8 cellular contexts compared by ENCODE assay signal in the genomic region with DNA sequence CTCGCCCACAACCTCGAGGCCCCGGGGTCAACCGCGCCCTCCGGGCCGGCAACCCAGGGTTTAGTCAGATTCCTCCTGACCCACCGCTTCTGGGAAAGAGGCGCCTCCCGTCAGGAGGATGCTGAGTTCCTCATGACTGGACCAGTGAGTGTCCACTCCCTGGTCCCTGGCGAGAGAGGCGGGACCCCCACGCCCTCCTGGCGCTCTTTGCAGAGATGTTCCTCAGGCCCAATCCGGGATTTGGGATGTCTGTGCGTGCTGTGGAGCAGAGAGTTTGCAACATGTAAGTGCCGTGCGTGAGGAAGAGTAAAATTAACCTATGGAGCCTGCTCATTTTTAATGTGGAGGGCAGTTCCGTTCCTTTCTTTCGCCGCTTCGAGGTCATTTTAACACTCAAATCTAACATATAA. TPM values are rescaled to one million over a fixed set of nuclear protein-coding genes. Genes with fewer than 3 reads are reported as not detected.
DNase-seq lines count a peak whose midpoint lies in the region; ATAC-seq, FAIRE-seq and TF ChIP-seq lines count a peak whose summit lies in the region.

No MANE protein-coding gene starts in this region.

- no peak for TF ChIP-seq CTCF in GM13977 (IDR thresholded peaks at IDR 0.05; ENCODE audit: extremely low read depth, insufficient read depth, missing control alignments)

- in situ Hi-C loops in GM13977 (cut with MboI; ENCODE audit: low pct_unique_long_range_greater_than_20kb, low sequenced_read_pairs, unreplicated experiment) = no loop called here

- H3K4me3 ChIP-seq in GM08714 (ENCODE audit: low read length) (peak overlapping the region; percentile 93), ectodermal cell (ENCODE audit: insufficient read depth, low read depth, low read length) (peak overlapping the region; percentile 94), mononuclear cell (ENCODE audit: low read length) (peak overlapping the region; percentile 85)

- ATAC-seq in HG03342 (IDR thresholded peaks at IDR 0.05; ENCODE audit: unreplicated experiment) = no peak

- DNase-seq in RCC 7860 (ENCODE audit: low spot score) = peak; percentile 71
- DNase-seq in NCI-H446 treated with DMSO at 0.1 percent for 48 hours (lab: John Stamatoyannopoulos, UW) = no peak
- no peak for DNase-seq in GM13977 (ENCODE audit: low spot score)
- DNase-seq in NCI-H2171 (lab: John Stamatoyannopoulos, UW) = no peak

- H3K9me3 ChIP-seq in ectodermal cell (ENCODE audit: control insufficient read depth, low read length) = peaks cover 3% of the 10 kb centered on the region
- H3K9me3 ChIP-seq in mononuclear cell (ENCODE audit: low read depth, low read length) = no peaks in the 10 kb centered on the region

- WGBS in ectodermal cell, 2 experiments = 2% methylated on average over 22 of the region's 22 CpGs

- peak; percentile 14 for FAIRE-seq in RCC 7860 (lab: Jason Lieb, UNC)

- H3K36me3 ChIP-seq in ectodermal cell (ENCODE audit: control insufficient read depth, insufficient read depth, low read length) = peaks cover 30% of the 10 kb centered on the region

- H3K27ac ChIP-seq in ectodermal cell (ENCODE audit: insufficient read depth, low read depth, low read length, poor library complexity, severe bottlenecking) = peak overlapping the region; percentile 86

- H3K4me1 ChIP-seq in ectodermal cell (ENCODE audit: control insufficient read depth, insufficient read depth, low read length) (no peaks in the 10 kb centered on the region), mononuclear cell (ENCODE audit: insufficient read depth, low read length) (peaks cover 13% of the 10 kb centered on the region)

- no peaks in the 10 kb centered on the region for H3K27me3 ChIP-seq in ectodermal cell (ENCODE audit: control insufficient read depth, insufficient read depth, low read length, poor library complexity, severe bottlenecking)
- no peaks in the 10 kb centered on the region for H3K27me3 ChIP-seq in mononuclear cell (ENCODE audit: insufficient read depth, low read length)

RNA-seq across cellular contexts. Expression of a gene that starts 0.8 kb away (rescaled TPM):
- 80.3 TPM for polyA plus RNA-seq in ectodermal cell (2013, experiment 1 of 4)
- polyA plus RNA-seq in ectodermal cell (2013, experiment 2 of 4) = 88.7 TPM
- polyA plus RNA-seq in ectodermal cell (2013, experiment 3 of 4) = 50.8 TPM
- 58.2 TPM for polyA plus RNA-seq in ectodermal cell (2013, experiment 4 of 4)
- total RNA-seq in mononuclear cell = 2.2 TPM
